8 cellular contexts compared by ENCODE assay signal in genomic region chr22:23181763-23182288, GRCh38. TPM values are rescaled to one million over a fixed set of nuclear protein-coding genes. Genes with fewer than 3 reads are reported as not detected.
DNase-seq lines count a peak whose midpoint lies in the region; ATAC-seq and TF ChIP-seq lines count a peak whose summit lies in the region.

No MANE protein-coding gene starts in this region.

- ATAC-seq in HG03442 (IDR thresholded peaks at IDR 0.05; ENCODE audit: unreplicated experiment) (no peak), HG02759 (IDR thresholded peaks at IDR 0.05; ENCODE audit: unreplicated experiment) (no peak), HG02973 (IDR thresholded peaks at IDR 0.05; ENCODE audit: unreplicated experiment) (no peak)

- no peaks in the 10 kb centered on the region for H3K27me3 Mint-ChIP-seq in CD4-positive, alpha-beta memory T cell
- peaks cover 16% of the 10 kb centered on the region for H3K27me3 Mint-ChIP-seq in neural crest cell (ENCODE audit: low read depth)

- no peaks in the 10 kb centered on the region for H3K9me3 ChIP-seq in CD4-positive, alpha-beta memory T cell (ENCODE audit: control insufficient read depth in 1 of 2, low read length in 2 of 2)
- H3K9me3 ChIP-seq in PC-9 (ENCODE audit: insufficient read depth, low read depth) = no peaks in the 10 kb centered on the region

- H3K27ac ChIP-seq in CD4-positive, alpha-beta memory T cell (ENCODE audit: low read depth, low read length) = peak overlapping the region; percentile 58
- H3K27ac ChIP-seq in PC-9 (peak overlapping the region; percentile 65; the same call in 1 of the 2 replicates), dorsolateral prefrontal cortex (peak overlapping the region in 53 of 59 donors; percentile 18 to 86 (median 68))

- peaks cover 40 to 75% (median 59%) of the 10 kb centered on the region in 4 donors for H3K4me1 Mint-ChIP-seq in CD4-positive, alpha-beta memory T cell
- peaks cover 40% of the 10 kb centered on the region for H3K4me1 Mint-ChIP-seq in neural crest cell

- peak overlapping the region; percentile 91 to 98 (median 94) for H3K4me3 Mint-ChIP-seq in CD4-positive, alpha-beta memory T cell
- H3K4me3 Mint-ChIP-seq in neural crest cell = peak overlapping the region; percentile 88

- H2AFZ ChIP-seq in PC-9 = no peak overlapping the region; the same call in 1 of the 2 replicates

- POLR2A ChIA-PET in CD4-positive, alpha-beta memory T cell (lab: Charles Lee; ENCODE audit: partially characterized antibody) = interaction anchor here (0.9 to 3.9 kb wide), 8 partner anchors 37 to 107 kb away, joined by 3 to 31 read pairs (median 12); partner anchors contain the start of gene RAB36
- POLR2A ChIA-PET in PC-9 (lab: Charles Lee; ENCODE audit: unreplicated experiment) = no interaction called here

- peaks cover 29% of the 10 kb centered on the region for H3F3A ChIP-seq in PC-9 (ENCODE audit: insufficient read depth, low read depth)

- H3K36me3 Mint-ChIP-seq in CD4-positive, alpha-beta memory T cell = peaks cover 5 to 19% of the 10 kb centered on the region in 2 donors
- peaks cover 13% of the 10 kb centered on the region for H3K36me3 Mint-ChIP-seq in neural crest cell (ENCODE audit: low read depth)

- TF ChIP-seq CTCF in PC-9 (conservative IDR thresholded peaks at IDR 0.05) = no peak
- no peak for TF ChIP-seq CTCF in dorsolateral prefrontal cortex (IDR thresholded peaks at IDR 0.05 in 54 of 56, conservative IDR thresholded peaks at IDR 0.05 in 2 of 56; ENCODE audit: low read depth in 1 of 56, partially characterized antibody in 56 of 56)
- no peak for TF ChIP-seq CTCF in neural crest cell (conservative IDR thresholded peaks at IDR 0.05)

- H3K9me3 Mint-ChIP-seq in CD4-positive, alpha-beta memory T cell = peaks cover 0 to 1% (median 0%) of the 10 kb centered on the region in 8 donors
- H3K9me3 Mint-ChIP-seq in neural crest cell = peaks cover 5% of the 10 kb centered on the region

- H3K27ac Mint-ChIP-seq in CD4-positive, alpha-beta memory T cell = peak overlapping the region; percentile 68 to 97 (median 91)
- no peak overlapping the region for H3K27ac Mint-ChIP-seq in neural crest cell (ENCODE audit: unreplicated experiment)

- peak in 1 of 5 donors; percentile 10 for DNase-seq in CD4-positive, alpha-beta memory T cell
- no peak for DNase-seq in PC-9
- no peak for DNase-seq in dorsolateral prefrontal cortex
- DNase-seq in neural crest cell (ENCODE audit: low read depth, low spot score) = no peak
- no peak for DNase-seq in UCSD-AML1 (lab: John Stamatoyannopoulos, UW; ENCODE audit: unreplicated experiment)

- H3K4me1 ChIP-seq in CD4-positive, alpha-beta memory T cell (ENCODE audit: insufficient read depth, low read length) = peaks cover 80% of the 10 kb centered on the region
- H3K4me1 ChIP-seq in PC-9 (replicated peaks; ENCODE audit: insufficient read depth) = peaks cover 32% of the 10 kb centered on the region

- peaks cover 44% of the 10 kb centered on the region for H4K20me1 ChIP-seq in PC-9 (ENCODE audit: insufficient read depth)

- CTCF ChIA-PET in CD4-positive, alpha-beta memory T cell (lab: Charles Lee; ENCODE audit: partially characterized antibody) = interaction anchor here (1.2 to 17.4 kb wide), 3 partner anchors 45 to 102 kb away, joined by 3 to 423 read pairs (median 8); no protein-coding TSS in a partner anchor
- CTCF ChIA-PET in PC-9 (lab: Charles Lee) = no interaction called here

- H3K27me3 ChIP-seq in CD4-positive, alpha-beta memory T cell (ENCODE audit: insufficient read depth, low read length) = no peaks in the 10 kb centered on the region
- no peaks in the 10 kb centered on the region for H3K27me3 ChIP-seq in PC-9 (ENCODE audit: insufficient read depth, low read depth)
- H3K27me3 ChIP-seq in dorsolateral prefrontal cortex = no peaks in the 10 kb centered on the region

- BruUV-seq in PC-9 (replicated peaks; lab: Mats Ljungman, UMichigan) = no TSS peak

- H3K4me2 ChIP-seq in PC-9 = peak overlapping the region; percentile 99

- H3K4me3 ChIP-seq in CD4-positive, alpha-beta memory T cell (ENCODE audit: low read length in 2 of 2) = peak overlapping the region; percentile 64 to 69
- H3K4me3 ChIP-seq in PC-9 = peak overlapping the region; percentile 62
- H3K4me3 ChIP-seq in dorsolateral prefrontal cortex = peak overlapping the region; percentile 52 to 79 (median 69)

- no peaks in the 10 kb centered on the region for H3K9me2 ChIP-seq in PC-9 (ENCODE audit: insufficient read depth)

- intact Hi-C loops in CD4-positive, alpha-beta memory T cell (cut with micrococcal nuclease) = loop anchor here (5.0 kb wide), 1 partner anchor 35 kb away; no protein-coding TSS in a partner anchor
- intact Hi-C loops in PC-9 (cut with micrococcal nuclease; ENCODE audit: unreplicated experiment) = loop anchor here (1.0 to 5.0 kb wide), 4 partner anchors 37 to 100 kb away; no protein-coding TSS in a partner anchor
- intact Hi-C loops in dorsolateral prefrontal cortex (cut with DNase I) = loop anchor here in 1 of 2 donors (2.0 kb wide), 1 partner anchor 55 kb away; no protein-coding TSS in a partner anchor

- no peaks in the 10 kb centered on the region for H3K36me3 ChIP-seq in CD4-positive, alpha-beta memory T cell (ENCODE audit: insufficient read depth, low read length)
- peaks cover 5% of the 10 kb centered on the region; the same call in 1 of the 2 replicates for H3K36me3 ChIP-seq in PC-9 (ENCODE audit: low read depth)

- H3K79me2 ChIP-seq in PC-9 (ENCODE audit: low read depth) = peaks cover 57% of the 10 kb centered on the region

RNA-seq across cellular contexts. Expression of gene BCR, which starts 1.5 kb away (rescaled TPM):
- total RNA-seq in CD4-positive, alpha-beta memory T cell = 10 to 100 TPM; 75.3 to 75.6 TPM
- polyA plus RNA-seq in CD4-positive, alpha-beta memory T cell = 10 to 100 TPM in 1 of 2 donors, 1 to 10 TPM in 1; 3.3 to 27.0 TPM
- total RNA-seq in PC-9 (2021) (47.8 and 54.9 TPM in 2 replicates), dorsolateral prefrontal cortex (100 to 1,000 TPM in 90 of 120 experiments, 10 to 100 TPM in 30; 54.7 to 211 (median 113) TPM), neural crest cell (49.5 and 54.2 TPM in 2 replicates)

RNA-seq across cellular contexts. Expression of gene RAB36, which starts 36.5 kb away (rescaled TPM):
- total RNA-seq in CD4-positive, alpha-beta memory T cell = under 1 TPM; 0.33 to 0.64 TPM
- polyA plus RNA-seq in CD4-positive, alpha-beta memory T cell = 1 to 10 TPM in 1 of 2 donors, under 1 TPM in 1; 0.61 to 1.1 TPM
- 5.8 and 6.8 TPM in 2 replicates for total RNA-seq in PC-9 (2021)
- 10 to 100 TPM in 101 of 120 experiments, 1 to 10 TPM in 19; 7.2 to 20.6 (median 12.3) TPM for total RNA-seq in dorsolateral prefrontal cortex
- total RNA-seq in neural crest cell = 13.5 and 14.4 TPM in 2 replicates

RNA-seq across cellular contexts. Expression of gene RSPH14, which starts 40.0 kb away (rescaled TPM):
- total RNA-seq in CD4-positive, alpha-beta memory T cell = not detected
- polyA plus RNA-seq in CD4-positive, alpha-beta memory T cell = not detected
- total RNA-seq in PC-9 (2021) (0.28 TPM in 1 of 2 replicates, not detected in the other), dorsolateral prefrontal cortex (10 to 100 TPM in 84 of 120 experiments, 1 to 10 TPM in 36; 3.0 to 22.3 (median 11.9) TPM), neural crest cell (0.86 and 2.9 TPM in 2 replicates)
